ENCODE assay signal across 20 cellular contexts in genomic region chr17:48559609-48560451, GRCh38. TPM values are rescaled to one million over a fixed set of nuclear protein-coding genes. Genes with fewer than 3 reads are reported as not detected.
DNase-seq lines count a peak whose midpoint lies in the region; ATAC-seq and TF ChIP-seq lines count a peak whose summit lies in the region.
"Had no signal": no experiment of that assay in that cellular context is flagged by ENCODE, and none has a peak within 500 bp of the region (broad histone marks: within the 10 kb centered on the region; RNA-seq: fewer than 3 reads in every experiment).

No MANE protein-coding gene starts in this region.

- H3K4me3 ChIP-seq in HEK293 (ENCODE audit: low read depth, low read length), result no peak overlapping the region
- peak overlapping the region; percentile 82 for H3K4me3 ChIP-seq in astrocyte of the cerebellum (ENCODE audit: low read depth, low read length)
- H3K4me3 ChIP-seq in lower lobe of right lung, result peak overlapping the region; percentile 4
- H3K4me3 ChIP-seq in suprapubic skin, result peak overlapping the region; percentile 54
- H3K4me3 ChIP-seq: colonic mucosa, HAP-1 had no signal

- POLR2A ChIA-PET in HEK293 (lab: Yijun Ruan, JAX), result interaction anchor here (0.6 to 1.0 kb wide), 3 partner anchors 14 to 23 kb away, joined by 3 to 4 read pairs (median 3); no protein-coding TSS in a partner anchor

- no peak for TF ChIP-seq EP300 in suprapubic skin (IDR thresholded peaks at IDR 0.05)

- DNase-seq in astrocyte of the cerebellum (ENCODE audit: low read depth) (no peak), lower lobe of right lung (no peak), suprapubic skin (ENCODE audit: low spot score in 2 of 2) (no peak), NCI-H1092 treated with DMSO at 0.1 percent for 48 hours (lab: John Stamatoyannopoulos, UW) (no peak)
- DNase-seq: activated CD4-positive, alpha-beta T cell treated with anti-CD3 and anti-CD28 coated beads, Interleukin-2, amount 50 U/mL, for 4 hours; activated naive CD4-positive, alpha-beta T cell treated with anti-CD3 and anti-CD28 coated beads for 36 hours; activated T-cell treated with anti-CD3 and anti-CD28 coated beads for 4 hours; colonic mucosa; KG1; NCI-H2081 treated with DMSO at 0.1 percent for 48 hours; NCI-H524 treated with DMSO at 0.1 percent for 48 hours had no signal

- in situ Hi-C loops in astrocyte of the cerebellum (cut with HindIII; ENCODE audit: low sequenced_read_pairs), result no loop called here

- H3K36me3 ChIP-seq in HEK293 (ENCODE audit: control insufficient read depth in 2 of 2, insufficient read depth in 1 of 2, low read length in 2 of 2) (peaks cover 13 to 44% of the 10 kb centered on the region in 2 experiments), lower lobe of right lung (no peaks in the 10 kb centered on the region), suprapubic skin (no peaks in the 10 kb centered on the region)
- H3K36me3 ChIP-seq: colonic mucosa, HAP-1 had no signal

- CTCF ChIA-PET in HEK293 (lab: Yijun Ruan, JAX), result interaction anchor here (0.6 to 1.2 kb wide), 4 partner anchors 44 to 251 kb away, joined by 3 read pairs; no protein-coding TSS in a partner anchor

- no peak for ATAC-seq in lower lobe of right lung
- ATAC-seq in GM19455 (IDR thresholded peaks at IDR 0.05; ENCODE audit: unreplicated experiment), result no peak
- no peak for ATAC-seq in HG03432 (IDR thresholded peaks at IDR 0.05; ENCODE audit: unreplicated experiment)

- H3K27me3 ChIP-seq in lower lobe of right lung (ENCODE audit: low read depth), result peaks cover 32% of the 10 kb centered on the region
- peaks cover 3% of the 10 kb centered on the region for H3K27me3 ChIP-seq in suprapubic skin
- H3K27me3 ChIP-seq: colonic mucosa had no signal

- TF ChIP-seq POLR2A in suprapubic skin (IDR thresholded peaks at IDR 0.05), result no peak

- H3K4me1 ChIP-seq in HEK293 (ENCODE audit: control insufficient read depth, insufficient read depth, low read length) (peaks cover 82% of the 10 kb centered on the region), lower lobe of right lung (peaks cover 23% of the 10 kb centered on the region), suprapubic skin (peaks cover 94% of the 10 kb centered on the region)

- 78% methylated on average over 17 of the region's 17 CpGs for WGBS in suprapubic skin

- intact Hi-C loops in lower lobe of right lung (cut with DNase I), result no loop called here

- H3K27ac ChIP-seq in HEK293 (ENCODE audit: extremely low read depth, low read depth, low read length) (peak overlapping the region; percentile 27; the same call in 1 of the 2 replicates), lower lobe of right lung (peak overlapping the region; percentile 68), suprapubic skin (peak overlapping the region; percentile 85)
- H3K27ac ChIP-seq: VCaP had no signal

- no peak for TF ChIP-seq CTCF in HEK293 (tag by site-specific recombination; IDR thresholded peaks at IDR 0.05)
- TF ChIP-seq CTCF in astrocyte of the cerebellum (IDR thresholded peaks at IDR 0.05; ENCODE audit: low read depth, low read length, missing control alignments), result peak; percentile 9
- no peak for TF ChIP-seq CTCF in lower lobe of right lung (IDR thresholded peaks at IDR 0.05)
- TF ChIP-seq CTCF in suprapubic skin (IDR thresholded peaks at IDR 0.05), result no peak

- no peaks in the 10 kb centered on the region for H3K9me3 ChIP-seq in HEK293 (ENCODE audit: control insufficient read depth, insufficient read depth, low read depth, low read length)
- no peaks in the 10 kb centered on the region for H3K9me3 ChIP-seq in lower lobe of right lung
- no peaks in the 10 kb centered on the region for H3K9me3 ChIP-seq in suprapubic skin
- H3K9me3 ChIP-seq: colonic mucosa, HAP-1 had no signal

TF ChIP-seq in HEK293, 187 proteins besides CTCF, POLR2A, EP300 and RAD21:
- TF ChIP-seq ZNF16 (tag by site-specific recombination; IDR thresholded peaks at IDR 0.05; ENCODE audit: low read depth), result no peak
- TF ChIP-seq, protein P1, sequence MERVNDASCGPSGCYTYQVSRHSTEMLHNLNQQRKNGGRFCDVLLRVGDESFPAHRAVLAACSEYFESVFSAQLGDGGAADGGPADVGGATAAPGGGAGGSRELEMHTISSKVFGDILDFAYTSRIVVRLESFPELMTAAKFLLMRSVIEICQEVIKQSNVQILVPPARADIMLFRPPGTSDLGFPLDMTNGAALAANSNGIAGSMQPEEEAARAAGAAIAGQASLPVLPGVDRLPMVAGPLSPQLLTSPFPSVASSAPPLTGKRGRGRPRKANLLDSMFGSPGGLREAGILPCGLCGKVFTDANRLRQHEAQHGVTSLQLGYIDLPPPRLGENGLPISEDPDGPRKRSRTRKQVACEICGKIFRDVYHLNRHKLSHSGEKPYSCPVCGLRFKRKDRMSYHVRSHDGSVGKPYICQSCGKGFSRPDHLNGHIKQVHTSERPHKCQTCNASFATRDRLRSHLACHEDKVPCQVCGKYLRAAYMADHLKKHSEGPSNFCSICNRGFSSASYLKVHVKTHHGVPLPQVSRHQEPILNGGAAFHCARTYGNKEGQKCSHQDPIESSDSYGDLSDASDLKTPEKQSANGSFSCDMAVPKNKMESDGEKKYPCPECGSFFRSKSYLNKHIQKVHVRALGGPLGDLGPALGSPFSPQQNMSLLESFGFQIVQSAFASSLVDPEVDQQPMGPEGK (tag by site-specific recombination; IDR thresholded peaks at IDR 0.05), result 0 out of 2 replicates have a peak, but pooled peaks have one; percentile 10
- TF ChIP-seq GLIS2 (tag by site-specific recombination; IDR thresholded peaks at IDR 0.05), result peak; percentile 58
- TF ChIP-seq ZBTB17 (tag by site-specific recombination; IDR thresholded peaks at IDR 0.05), result peak; percentile 39; the same call in 1 of the 2 replicates
- no peak for TF ChIP-seq ZNF843 (tag by site-specific recombination; IDR thresholded peaks at IDR 0.05)
- TF ChIP-seq EGR2 (tag by site-specific recombination; IDR thresholded peaks at IDR 0.05; ENCODE audit: low read depth), result 0 out of 2 replicates have a peak, but pooled peaks have one; percentile 9
- TF ChIP-seq ZNF280C (tag by site-specific recombination; IDR thresholded peaks at IDR 0.05), result no peak

RNA-seq across cellular contexts. Expression of gene HOXB2, which starts 14.9 kb away (rescaled TPM):
- total RNA-seq in lower lobe of right lung (5.6 TPM), suprapubic skin (10 to 100 TPM in 2 of 4 donors, 1 to 10 TPM in 2; 8.4 to 13.6 (median 9.9) TPM)

RNA-seq across cellular contexts. Expression of gene HOXB4, which starts 18.3 kb away (rescaled TPM):
- 5.8 TPM for total RNA-seq in lower lobe of right lung
- total RNA-seq in suprapubic skin, result 1 to 10 TPM in 3 of 4 donors, under 1 TPM in 1; 0.42 to 3.5 (median 1.0) TPM

RNA-seq across cellular contexts. Expression of gene HOXB1, which starts 29.0 kb away (rescaled TPM):
- not detected for total RNA-seq in lower lobe of right lung
- total RNA-seq in suprapubic skin, result not detected
- total RNA-seq: activated naive CD4-positive, alpha-beta T cell treated with anti-CD3 and anti-CD28 coated beads for 36 hours; colonic mucosa; Daoy; endothelial cell of umbilical vein; lung microvascular endothelial cell; pulmonary artery endothelial cell had no signal

RNA-seq across cellular contexts. Expression of gene HOXB3, which starts 30.2 kb away (rescaled TPM):
- total RNA-seq in lower lobe of right lung, result 11.3 TPM
- 10 to 100 TPM in 1 of 4 donors, 1 to 10 TPM in 3; 2.3 to 20.8 (median 3.9) TPM for total RNA-seq in suprapubic skin

RNA-seq across cellular contexts. Expression of gene HOXB5, which starts 33.7 kb away (rescaled TPM):
- total RNA-seq in lower lobe of right lung (3.9 TPM), suprapubic skin (under 1 TPM in 2 of 4 donors, not detected in 2; 0.72 to 0.80 TPM)
- total RNA-seq: activated naive CD4-positive, alpha-beta T cell treated with anti-CD3 and anti-CD28 coated beads for 36 hours; lung microvascular endothelial cell had no signal

Comparison
In these comparisons a context has a peak if more than half of its experiments do, and no peak if none do; other contexts are left out.
1. H3K27ac ChIP-seq: peak in every context shown above with its lines; median percentile 85 in suprapubic skin; 68 in lower lobe of right lung; 27 in HEK293.